Comparison of ENCODE assay signal across 18 cellular contexts in the genomic region with DNA sequence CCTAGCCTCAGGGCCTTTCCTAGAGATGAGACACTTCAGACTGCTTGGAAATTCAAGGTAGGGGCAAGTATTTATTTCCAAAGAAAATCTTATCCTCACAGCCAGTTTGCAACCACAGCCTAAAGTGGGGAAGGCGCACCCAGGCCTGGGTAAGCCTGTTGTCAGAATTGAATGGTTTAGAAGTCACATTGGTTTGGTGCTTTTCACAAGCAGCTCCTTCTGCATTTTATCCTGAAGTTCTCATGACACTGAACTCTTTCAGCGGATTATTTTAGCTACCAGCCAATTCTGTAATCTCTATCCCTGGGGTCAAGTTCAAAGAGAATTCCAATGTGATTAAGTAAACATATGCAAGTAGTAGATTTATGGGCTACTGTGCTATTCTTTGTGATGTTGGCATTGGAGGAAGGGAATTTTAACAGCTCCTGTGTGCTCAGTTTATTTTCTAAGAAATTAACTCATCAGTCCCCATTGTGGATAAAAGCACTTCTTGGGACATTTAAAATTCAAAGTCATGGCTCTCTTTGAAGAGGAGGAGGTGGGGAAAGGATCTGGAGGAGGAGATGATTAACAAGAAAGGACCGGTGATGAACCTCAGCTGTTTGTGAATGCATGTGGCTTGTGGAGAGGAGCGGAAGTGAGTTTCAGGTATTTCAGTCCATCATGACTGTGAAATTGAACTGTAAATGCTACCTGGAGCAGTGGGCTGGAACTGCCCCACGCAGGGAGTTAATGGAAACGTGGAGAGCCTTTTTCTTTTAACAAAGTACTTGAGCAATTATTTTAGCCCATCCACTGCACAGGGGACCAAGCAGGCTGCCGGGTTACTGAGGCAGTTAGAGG.
DNase-seq lines count a peak whose midpoint lies in the region; ATAC-seq, FAIRE-seq and TF ChIP-seq lines count a peak whose summit lies in the region.
"Had no signal": no experiment of that assay in that cellular context is flagged by ENCODE, and none has a peak within 500 bp of the region (broad histone marks: within the 10 kb centered on the region; RNA-seq: fewer than 3 reads in every experiment).

No MANE protein-coding gene starts in this region.

- TF ChIP-seq CTCF in astrocyte (IDR thresholded peaks at IDR 0.05; ENCODE audit: insufficient read depth, low read depth, low read length) (no peak), keratinocyte (optimal IDR thresholded peaks at IDR 0.05 in 1 of 3, IDR thresholded peaks at IDR 0.05 in 1 of 3, conservative IDR thresholded peaks at IDR 0.05 in 1 of 3; ENCODE audit: extremely low read depth in 1 of 3, insufficient read depth in 2 of 3, low read length in 3 of 3) (no peak)
- no peak for TF ChIP-seq CTCF in CD8-positive, alpha-beta T cell (IDR thresholded peaks at IDR 0.05)

- CTCF ChIA-PET in activated CD8-positive, alpha-beta memory T cell treated with anti-CD3 and anti-CD28 coated beads, Interleukin-2, amount 10 ng/mL, durations not matched to agents 7 days and 5 days (lab: Charles Lee) = no interaction called here
- CTCF ChIA-PET in CD4-positive, alpha-beta memory T cell (lab: Charles Lee; ENCODE audit: partially characterized antibody) = interaction anchor here (0.6 to 0.7 kb wide), 2 partner anchors 68 to 278 kb away, joined by 3 to 4 read pairs; no protein-coding TSS in a partner anchor
- CTCF ChIA-PET in CD8-positive, alpha-beta T cell (lab: Charles Lee) = interaction anchor here (2.0 kb wide), 1 partner anchor 10 kb away, joined by 4 read pairs; no protein-coding TSS in a partner anchor

- H3K4me1 ChIP-seq in astrocyte (ENCODE audit: insufficient read depth, low read length) = peaks cover 3% of the 10 kb centered on the region
- H3K4me1 ChIP-seq in keratinocyte (ENCODE audit: control insufficient read depth, extremely low read depth, insufficient read depth, low read length) = peaks cover 38% of the 10 kb centered on the region
- no peaks in the 10 kb centered on the region for H3K4me1 ChIP-seq in CD4-positive, alpha-beta memory T cell (ENCODE audit: insufficient read depth, low read length)
- no peaks in the 10 kb centered on the region for H3K4me1 ChIP-seq in CD8-positive, alpha-beta T cell (ENCODE audit: insufficient read depth, low read length)

- H3K9me3 Mint-ChIP-seq in activated CD8-positive, alpha-beta memory T cell treated with anti-CD3 and anti-CD28 coated beads, Interleukin-2, amount 10 ng/mL, durations not matched to agents 7 days and 5 days (ENCODE audit: low read depth) = no peaks in the 10 kb centered on the region
- peaks cover under 1% of the 10 kb centered on the region for H3K9me3 Mint-ChIP-seq in astrocyte (ENCODE audit: unreplicated experiment)
- no peaks in the 10 kb centered on the region for H3K9me3 Mint-ChIP-seq in CD4-positive, alpha-beta memory T cell
- H3K9me3 Mint-ChIP-seq in CD8-positive, alpha-beta T cell = no peaks in the 10 kb centered on the region
- H3K9me3 Mint-ChIP-seq: activated naive CD4-positive, alpha-beta T cell treated with anti-CD3 and anti-CD28 coated beads, Interleukin-2, amount 10 ng/mL, durations not matched to agents 7 days and 5 days; effector memory CD8-positive, alpha-beta T cell; stimulated activated memory B cell treated with anti-CD40 and anti-IgM and Interleukin-4, amounts not matched to agents 10 μg/mL and 1 μg/mL and 100 μg/mL, for 72 hours had no signal

- H3K79me2 ChIP-seq in astrocyte (ENCODE audit: insufficient read depth, low read length) (no peaks in the 10 kb centered on the region), keratinocyte (ENCODE audit: control insufficient read depth, insufficient read depth, low read length) (no peaks in the 10 kb centered on the region)

- H3K9ac ChIP-seq in astrocyte (ENCODE audit: low read length) (no peak overlapping the region), keratinocyte (ENCODE audit: control insufficient read depth, extremely low read depth, insufficient read depth, low read length) (no peak overlapping the region)

- intact Hi-C loops in CD4-positive, alpha-beta memory T cell (cut with micrococcal nuclease) = no loop called here
- intact Hi-C loops in CD8-positive, alpha-beta T cell (cut with DNase I, micrococcal nuclease) = no loop called here

- H3K27me3 ChIP-seq in astrocyte (ENCODE audit: insufficient read depth, low read length) (no peaks in the 10 kb centered on the region), keratinocyte (ENCODE audit: control insufficient read depth, extremely low read depth, insufficient read depth, low read length) (no peaks in the 10 kb centered on the region)
- H3K27me3 ChIP-seq in CD4-positive, alpha-beta memory T cell (ENCODE audit: insufficient read depth, low read length) = no peaks in the 10 kb centered on the region
- no peaks in the 10 kb centered on the region for H3K27me3 ChIP-seq in CD8-positive, alpha-beta T cell (ENCODE audit: insufficient read depth, low read length)
- H3K27me3 ChIP-seq: neutrophil, upper lobe of left lung had no signal

- H2AFZ ChIP-seq in astrocyte (ENCODE audit: low read depth, low read length) (no peak overlapping the region), keratinocyte (ENCODE audit: control insufficient read depth, low read length) (no peak overlapping the region)

- H3K27ac ChIP-seq in astrocyte (ENCODE audit: low read depth, low read length) (no peak overlapping the region), keratinocyte (ENCODE audit: control insufficient read depth, insufficient read depth, low read length) (peak overlapping the region; percentile 31)
- no peak overlapping the region for H3K27ac ChIP-seq in CD4-positive, alpha-beta memory T cell (ENCODE audit: low read depth, low read length)
- H3K27ac ChIP-seq in CD8-positive, alpha-beta T cell (ENCODE audit: low read depth, low read length) = no peak overlapping the region
- H3K27ac ChIP-seq: neutrophil, skin epidermis, upper lobe of left lung had no signal

- peaks cover 3% of the 10 kb centered on the region for H3K4me1 Mint-ChIP-seq in activated CD8-positive, alpha-beta memory T cell treated with anti-CD3 and anti-CD28 coated beads, Interleukin-2, amount 10 ng/mL, durations not matched to agents 7 days and 5 days
- peaks cover 16% of the 10 kb centered on the region for H3K4me1 Mint-ChIP-seq in astrocyte (ENCODE audit: low read depth, unreplicated experiment)
- H3K4me1 Mint-ChIP-seq in CD4-positive, alpha-beta memory T cell = peaks cover 0 to 5% (median 1%) of the 10 kb centered on the region in 4 donors
- peaks cover 2% of the 10 kb centered on the region for H3K4me1 Mint-ChIP-seq in CD8-positive, alpha-beta T cell (ENCODE audit: low read depth)
- H3K4me1 Mint-ChIP-seq: stimulated activated memory B cell treated with anti-CD40 and anti-IgM and Interleukin-4, amounts not matched to agents 10 μg/mL and 1 μg/mL and 100 μg/mL, for 72 hours had no signal

- H3K4me2 ChIP-seq in astrocyte (ENCODE audit: low read length) (peak overlapping the region; percentile 9), keratinocyte (ENCODE audit: control insufficient read depth, extremely low read depth, insufficient read depth, low read depth, low read length) (peak overlapping the region; percentile 9)

- ATAC-seq in activated CD8-positive, alpha-beta memory T cell treated with anti-CD3 and anti-CD28 coated beads, Interleukin-2, amount 10 ng/mL, durations not matched to agents 7 days and 5 days = no peak
- ATAC-seq in HG02938 (IDR thresholded peaks at IDR 0.05; ENCODE audit: unreplicated experiment) = no peak
- no peak for ATAC-seq in CD8-positive, alpha-beta T cell
- ATAC-seq: effector memory CD8-positive, alpha-beta T cell; stimulated activated memory B cell treated with anti-CD40 and anti-IgM and Interleukin-4, amounts not matched to agents 10 μg/mL and 1 μg/mL and 100 μg/mL, for 72 hours had no signal

- H3K27me3 Mint-ChIP-seq in activated CD8-positive, alpha-beta memory T cell treated with anti-CD3 and anti-CD28 coated beads, Interleukin-2, amount 10 ng/mL, durations not matched to agents 7 days and 5 days = peaks cover 12% of the 10 kb centered on the region
- H3K27me3 Mint-ChIP-seq in astrocyte (ENCODE audit: low read depth, unreplicated experiment) = peaks cover 1% of the 10 kb centered on the region
- H3K27me3 Mint-ChIP-seq in CD4-positive, alpha-beta memory T cell = peaks cover 3 to 6% of the 10 kb centered on the region in 2 donors
- no peaks in the 10 kb centered on the region for H3K27me3 Mint-ChIP-seq in CD8-positive, alpha-beta T cell (ENCODE audit: low read depth)

- peaks cover under 1% of the 10 kb centered on the region for H3K36me3 Mint-ChIP-seq in activated CD8-positive, alpha-beta memory T cell treated with anti-CD3 and anti-CD28 coated beads, Interleukin-2, amount 10 ng/mL, durations not matched to agents 7 days and 5 days
- no peaks in the 10 kb centered on the region for H3K36me3 Mint-ChIP-seq in astrocyte (ENCODE audit: low read depth, unreplicated experiment)
- H3K36me3 Mint-ChIP-seq in CD4-positive, alpha-beta memory T cell = no peaks in the 10 kb centered on the region
- no peaks in the 10 kb centered on the region for H3K36me3 Mint-ChIP-seq in CD8-positive, alpha-beta T cell
- H3K36me3 Mint-ChIP-seq: activated naive CD4-positive, alpha-beta T cell treated with anti-CD3 and anti-CD28 coated beads, Interleukin-2, amount 10 ng/mL, durations not matched to agents 7 days and 5 days; CD14-positive monocyte; stimulated activated memory B cell treated with anti-CD40 and anti-IgM and Interleukin-4, amounts not matched to agents 10 μg/mL and 1 μg/mL and 100 μg/mL, for 72 hours had no signal

- POLR2A ChIA-PET in CD4-positive, alpha-beta memory T cell (lab: Charles Lee; ENCODE audit: partially characterized antibody) = no interaction called here
- POLR2A ChIA-PET in CD8-positive, alpha-beta T cell (lab: Charles Lee) = no interaction called here

- H3K4me3 Mint-ChIP-seq in activated CD8-positive, alpha-beta memory T cell treated with anti-CD3 and anti-CD28 coated beads, Interleukin-2, amount 10 ng/mL, durations not matched to agents 7 days and 5 days = no peak overlapping the region
- H3K4me3 Mint-ChIP-seq in astrocyte (ENCODE audit: unreplicated experiment) = no peak overlapping the region
- no peak overlapping the region for H3K4me3 Mint-ChIP-seq in CD4-positive, alpha-beta memory T cell
- no peak overlapping the region for H3K4me3 Mint-ChIP-seq in CD8-positive, alpha-beta T cell
- H3K4me3 Mint-ChIP-seq: activated naive CD4-positive, alpha-beta T cell treated with anti-CD3 and anti-CD28 coated beads, Interleukin-2, amount 10 ng/mL, durations not matched to agents 7 days and 5 days; CD14-positive monocyte; effector memory CD8-positive, alpha-beta T cell; stimulated activated memory B cell treated with anti-CD40 and anti-IgM and Interleukin-4, amounts not matched to agents 10 μg/mL and 1 μg/mL and 100 μg/mL, for 72 hours had no signal

- H3K4me3 ChIP-seq in astrocyte (ENCODE audit: insufficient read depth, low read depth, low read length) (no peak overlapping the region), keratinocyte (ENCODE audit: control insufficient read depth in 2 of 3, extremely low read depth in 1 of 3, insufficient read depth in 2 of 3, low read depth in 1 of 3, low read length in 3 of 3) (no peak overlapping the region)
- no peak overlapping the region for H3K4me3 ChIP-seq in CD4-positive, alpha-beta memory T cell (ENCODE audit: low read length in 2 of 2)
- H3K4me3 ChIP-seq in CD8-positive, alpha-beta T cell (ENCODE audit: low read depth, low read length) = no peak overlapping the region
- H3K4me3 ChIP-seq: skin epidermis, upper lobe of left lung had no signal

- dilution Hi-C loops in keratinocyte (cut with MboI; ENCODE audit: extremely low pct_ligation_motif_present, low sequenced_read_pairs) = no loop called here

- DNase-seq in activated CD8-positive, alpha-beta memory T cell treated with anti-CD3 and anti-CD28 coated beads for 24 hours = peak; percentile 28
- DNase-seq in activated CD8-positive, alpha-beta memory T cell treated with anti-CD3 and anti-CD28 coated beads, Interleukin-2, amount 10 ng/mL, durations not matched to agents 7 days and 5 days = no peak
- DNase-seq in astrocyte (ENCODE audit: low read depth) (peak; percentile 60), keratinocyte (ENCODE audit: low read depth, low spot score) (no peak), stromal cell of bone marrow (ENCODE audit: low read depth) (peak; percentile 3)
- no peak for DNase-seq in CD4-positive, alpha-beta memory T cell
- DNase-seq in CD8-positive, alpha-beta T cell = no peak
- DNase-seq: activated naive CD4-positive, alpha-beta T cell treated with anti-CD3 and anti-CD28 coated beads, Interleukin-2, amount 10 ng/mL, durations not matched to agents 7 days and 5 days; caudate nucleus; effector memory CD8-positive, alpha-beta T cell; NCI-H1694 treated with DMSO at 0.1 percent for 48 hours; NCI-H524 treated with DMSO at 0.1 percent for 48 hours; upper lobe of left lung had no signal

- no peak for FAIRE-seq in astrocyte (lab: Jason Lieb, UNC)
- peak; percentile 53 for FAIRE-seq in keratinocyte (lab: Jason Lieb, UNC)

- H3K9me1 ChIP-seq in keratinocyte (ENCODE audit: control insufficient read depth, extremely low read depth, insufficient read depth, low read length) = no peaks in the 10 kb centered on the region

- H3K27ac Mint-ChIP-seq in activated CD8-positive, alpha-beta memory T cell treated with anti-CD3 and anti-CD28 coated beads, Interleukin-2, amount 10 ng/mL, durations not matched to agents 7 days and 5 days = no peak overlapping the region
- no peak overlapping the region for H3K27ac Mint-ChIP-seq in astrocyte (ENCODE audit: unreplicated experiment)
- H3K27ac Mint-ChIP-seq in CD4-positive, alpha-beta memory T cell = no peak overlapping the region
- H3K27ac Mint-ChIP-seq in CD8-positive, alpha-beta T cell = no peak overlapping the region
- H3K27ac Mint-ChIP-seq: activated naive CD4-positive, alpha-beta T cell treated with anti-CD3 and anti-CD28 coated beads, Interleukin-2, amount 10 ng/mL, durations not matched to agents 7 days and 5 days; effector memory CD8-positive, alpha-beta T cell; stimulated activated memory B cell treated with anti-CD40 and anti-IgM and Interleukin-4, amounts not matched to agents 10 μg/mL and 1 μg/mL and 100 μg/mL, for 72 hours had no signal

- H3K9me3 ChIP-seq in astrocyte (ENCODE audit: insufficient read depth, low read depth, low read length) (no peaks in the 10 kb centered on the region), keratinocyte (ENCODE audit: control insufficient read depth, low read depth, low read length) (no peaks in the 10 kb centered on the region)
- H3K9me3 ChIP-seq in CD4-positive, alpha-beta memory T cell (ENCODE audit: control insufficient read depth in 1 of 2, low read length in 2 of 2) = no peaks in the 10 kb centered on the region
- no peaks in the 10 kb centered on the region for H3K9me3 ChIP-seq in CD8-positive, alpha-beta T cell (ENCODE audit: low read length)
- H3K9me3 ChIP-seq: neutrophil, upper lobe of left lung had no signal

- H4K20me1 ChIP-seq in astrocyte (ENCODE audit: insufficient read depth, low read length) (no peaks in the 10 kb centered on the region), keratinocyte (ENCODE audit: control insufficient read depth, extremely low read depth, insufficient read depth, low read length) (no peaks in the 10 kb centered on the region)

- no peaks in the 10 kb centered on the region for H3K36me3 ChIP-seq in astrocyte (ENCODE audit: insufficient read depth, low read length)
- H3K36me3 ChIP-seq in keratinocyte (ENCODE audit: control insufficient read depth in 2 of 2, extremely low read depth in 1 of 2, insufficient read depth in 2 of 2, low read length in 2 of 2) = no peaks in the 10 kb centered on the region
- H3K36me3 ChIP-seq in CD4-positive, alpha-beta memory T cell (ENCODE audit: insufficient read depth, low read length) = no peaks in the 10 kb centered on the region
- H3K36me3 ChIP-seq in CD8-positive, alpha-beta T cell (ENCODE audit: insufficient read depth, low read length) = no peaks in the 10 kb centered on the region
- H3K36me3 ChIP-seq: neutrophil, upper lobe of left lung had no signal

Comparison
In these comparisons a context has a peak if more than half of its experiments do, and no peak if none do; other contexts are left out.
1. DNase-seq: peak in activated CD8-positive, alpha-beta memory T cell treated with anti-CD3 and anti-CD28 coated beads for 24 hours (single experiment), astrocyte (single experiment) and stromal cell of bone marrow (single experiment); none in activated CD8-positive, alpha-beta memory T cell treated with anti-CD3 and anti-CD28 coated beads, Interleukin-2, amount 10 ng/mL, durations not matched to agents 7 days and 5 days (single experiment), keratinocyte (single experiment), CD4-positive, alpha-beta memory T cell (0 of 5) and CD8-positive, alpha-beta T cell (0 of 7).